8 cellular contexts compared by ENCODE assay signal in genomic region chr4:145557720-145558119, GRCh38.
DNase-seq lines count a peak whose midpoint lies in the region; ATAC-seq and TF ChIP-seq lines count a peak whose summit lies in the region.

No MANE protein-coding gene starts in this region.

- H3K4me1 ChIP-seq in left lung, result no peaks in the 10 kb centered on the region

- ATAC-seq in HG02642 (IDR thresholded peaks at IDR 0.05; ENCODE audit: poor library complexity, unreplicated experiment), result peak; percentile 88
- peak; percentile 99 for ATAC-seq in left lung

- no peaks in the 10 kb centered on the region for H3K9me3 ChIP-seq in left lung

- H3K27ac ChIP-seq in VCaP (no peak overlapping the region), left lung (no peak overlapping the region)

- DNase-seq in NCI-H510A treated with DMSO at 0.1 percent for 48 hours (lab: John Stamatoyannopoulos, UW) (peak; percentile 1), NCI-H510A (lab: John Stamatoyannopoulos, UW) (no peak), NCI-H1092 (lab: John Stamatoyannopoulos, UW) (peak; percentile 3), cerebellar cortex (ENCODE audit: low spot score) (peak; percentile 51), left lung (peak in 1 of 2 donors; percentile 49)
- DNase-seq in stimulated activated CD8-positive, alpha-beta memory T cell treated with anti-CD3 and anti-CD28 coated beads, Interleukin-15, amount 100 ng/mL, for 4 hours (ENCODE audit: low read depth in 2 of 2), result peak; percentile 2 to 8

- intact Hi-C loops in left lung (cut with DNase I), result no loop called here

- peaks cover 0 to 12% of the 10 kb centered on the region in 2 donors for H3K36me3 ChIP-seq in left lung

- H3K4me3 ChIP-seq in left lung, result no peak overlapping the region

- no peaks in the 10 kb centered on the region for H3K27me3 ChIP-seq in left lung

- TF ChIP-seq CTCF in VCaP (conservative IDR thresholded peaks at IDR 0.05) (peak; percentile 69), left lung (IDR thresholded peaks at IDR 0.05) (peak; percentile 77 to 79)
